Comparison of ENCODE assay signal across 9 cellular contexts in genomic region chr2:54999182-54999581, GRCh38. TPM values are rescaled to one million over a fixed set of nuclear protein-coding genes. Genes with fewer than 3 reads are reported as not detected.
A peak's percentile ranks its signal among the peaks of the same experiment; 100 is the strongest.
DNase-seq lines count a peak whose midpoint lies in the region; ATAC-seq, FAIRE-seq and TF ChIP-seq lines count a peak whose summit lies in the region.
"Had no signal": no experiment of that assay in that cellular context is flagged by ENCODE, and none has a peak within 500 bp of the region (broad histone marks: within the 10 kb centered on the region; RNA-seq: fewer than 3 reads in every experiment).

No MANE protein-coding gene starts in this region.

- H3K27me3 Mint-ChIP-seq in nephron (ENCODE audit: low read depth): no peaks in the 10 kb centered on the region
- H3K27me3 Mint-ChIP-seq in glutamatergic neuron (ENCODE audit: unreplicated experiment): peaks cover 3% of the 10 kb centered on the region
- H3K27me3 Mint-ChIP-seq: progenitor cell of endocrine pancreas had no signal

- TF ChIP-seq POLR2A in tibial nerve (IDR thresholded peaks at IDR 0.05): no peak

- H3K36me3 ChIP-seq in Loucy (ENCODE audit: insufficient read depth, low read length) (no peaks in the 10 kb centered on the region), adipocyte (ENCODE audit: control insufficient read depth, insufficient read depth, low read length, severe bottlenecking) (peaks cover 4% of the 10 kb centered on the region), tibial nerve (no peaks in the 10 kb centered on the region), small intestine (ENCODE audit: control insufficient read depth in 2 of 2, insufficient read depth in 2 of 2, low read length in 2 of 2) (no peaks in the 10 kb centered on the region)

- peaks cover 98% of the 10 kb centered on the region for H3K79me2 ChIP-seq in Loucy (ENCODE audit: insufficient read depth, low read length)

- FAIRE-seq in small intestine (lab: Jason Lieb, UNC): no peak

- H3K4me3 Mint-ChIP-seq in nephron (peak overlapping the region in 2 of 3 experiments; percentile 12 to 23), glutamatergic neuron (ENCODE audit: unreplicated experiment) (no peak overlapping the region)

- H3K9me3 Mint-ChIP-seq in nephron (no peaks in the 10 kb centered on the region), glutamatergic neuron (ENCODE audit: unreplicated experiment) (peaks cover 2% of the 10 kb centered on the region)

- DNase-seq in EH (ENCODE audit: low read depth): peak; percentile 90
- peak; percentile 92 for DNase-seq in adipocyte (ENCODE audit: low read depth)
- DNase-seq in tibial nerve (ENCODE audit: low spot score in 2 of 2): no peak
- no peak for DNase-seq in glutamatergic neuron
- no peak for DNase-seq in small intestine

- H3K27ac Mint-ChIP-seq in nephron: peak overlapping the region; percentile 12 to 31 (median 25)
- H3K27ac Mint-ChIP-seq in glutamatergic neuron (ENCODE audit: unreplicated experiment): no peak overlapping the region

- no peaks in the 10 kb centered on the region for H3F3A ChIP-seq in Loucy (ENCODE audit: low read depth)

- no peak for TF ChIP-seq EP300 in tibial nerve (IDR thresholded peaks at IDR 0.05)

- peaks cover 87% of the 10 kb centered on the region for H4K20me1 ChIP-seq in Loucy (ENCODE audit: insufficient read depth, low read length, poor library complexity, severe bottlenecking)

- H3K4me1 Mint-ChIP-seq in nephron: peaks cover 77% of the 10 kb centered on the region
- peaks cover 40% of the 10 kb centered on the region for H3K4me1 Mint-ChIP-seq in glutamatergic neuron (ENCODE audit: low read depth, unreplicated experiment)

- H3K4me3 ChIP-seq in Loucy (ENCODE audit: low read length, poor library complexity, severe bottlenecking) (no peak overlapping the region), adipocyte (ENCODE audit: low read length) (peak overlapping the region; percentile 34), tibial nerve (no peak overlapping the region), small intestine (ENCODE audit: low read depth in 1 of 2, low read length in 2 of 2) (no peak overlapping the region)

- no peak overlapping the region for H3K27ac ChIP-seq in tibial nerve
- no peak overlapping the region for H3K27ac ChIP-seq in small intestine (ENCODE audit: low read depth in 1 of 2, low read length in 1 of 2)

- peak overlapping the region; percentile 38 for H3K4me2 ChIP-seq in Loucy (ENCODE audit: low read depth, low read length, poor library complexity, severe bottlenecking)

- H3K9me3 ChIP-seq in Loucy (ENCODE audit: insufficient read depth, low read depth, low read length): no peaks in the 10 kb centered on the region
- H3K9me3 ChIP-seq in adipocyte (ENCODE audit: control insufficient read depth, low read length): no peaks in the 10 kb centered on the region
- no peaks in the 10 kb centered on the region for H3K9me3 ChIP-seq in tibial nerve
- no peaks in the 10 kb centered on the region for H3K9me3 ChIP-seq in small intestine (ENCODE audit: control insufficient read depth, low read depth)

- H3K4me1 ChIP-seq in Loucy (ENCODE audit: insufficient read depth, low read length, poor library complexity, severe bottlenecking) (peaks cover 24% of the 10 kb centered on the region), adipocyte (ENCODE audit: control insufficient read depth, insufficient read depth, low read length) (peaks cover 68% of the 10 kb centered on the region), tibial nerve (peaks cover 3 to 77% (median 25%) of the 10 kb centered on the region in 4 donors), small intestine (ENCODE audit: control insufficient read depth in 2 of 2, insufficient read depth in 1 of 2, low read depth in 1 of 2, low read length in 1 of 2) (peaks cover 0 to 7% of the 10 kb centered on the region in 2 donors)

- H3K9me2 ChIP-seq in Loucy (replicated peaks; ENCODE audit: low read depth, low read length): no peaks in the 10 kb centered on the region

- no peak for ATAC-seq in GM21423 (IDR thresholded peaks at IDR 0.05; ENCODE audit: unreplicated experiment)

- H3K36me3 Mint-ChIP-seq in nephron (ENCODE audit: low read depth) (no peaks in the 10 kb centered on the region), glutamatergic neuron (ENCODE audit: unreplicated experiment) (no peaks in the 10 kb centered on the region)

- TF ChIP-seq CTCF in Loucy (conservative IDR thresholded peaks at IDR 0.05; ENCODE audit: low read length) (no peak), nephron (IDR thresholded peaks at IDR 0.05; ENCODE audit: unreplicated experiment in 3 of 3) (no peak), tibial nerve (IDR thresholded peaks at IDR 0.05) (no peak), glutamatergic neuron (IDR thresholded peaks at IDR 0.05; ENCODE audit: partially characterized antibody, unreplicated experiment) (no peak)

- no peak overlapping the region for H2AFZ ChIP-seq in Loucy (ENCODE audit: low read length)

- H3K9ac ChIP-seq in Loucy (ENCODE audit: low read depth, low read length, poor library complexity, severe bottlenecking) (no peak overlapping the region), adipocyte (ENCODE audit: low read length) (no peak overlapping the region)

- WGBS in tibial nerve, 2 donors: 21 to 23% methylated on average over 3 of the region's 3 CpGs
- 29 to 40% (median 40%) methylated on average over 3 of the region's 3 CpGs for WGBS in small intestine, 3 donors

- H3K27me3 ChIP-seq in Loucy (ENCODE audit: insufficient read depth, low read length, poor library complexity, severe bottlenecking) (no peaks in the 10 kb centered on the region), adipocyte (replicated peaks; ENCODE audit: control insufficient read depth, insufficient read depth, low read length) (no peaks in the 10 kb centered on the region), tibial nerve (no peaks in the 10 kb centered on the region), small intestine (ENCODE audit: control insufficient read depth in 2 of 2, insufficient read depth in 2 of 2, low read length in 2 of 2) (no peaks in the 10 kb centered on the region)

RNA-seq across cellular contexts. Expression of gene RTN4, which starts 51.1 kb away (rescaled TPM):
- total RNA-seq in tibial nerve (100 to 1,000 TPM; 232 to 245 (median 243) TPM), glutamatergic neuron (ENCODE audit: unreplicated experiment) (772 TPM)
- polyA plus RNA-seq in small intestine: 100 to 1,000 TPM in 2 of 3 donors, 10 to 100 TPM in 1; 98.1 to 163 (median 152) TPM

Comparison
In these comparisons a context has a peak if more than half of its experiments do, and no peak if none do; other contexts are left out.
1. DNase-seq: peak in EH (single experiment) and adipocyte (single experiment); none in tibial nerve (0 of 2), glutamatergic neuron (single experiment) and small intestine (single experiment).